Comparison of ENCODE assay signal across 8 cellular contexts in the genomic region with DNA sequence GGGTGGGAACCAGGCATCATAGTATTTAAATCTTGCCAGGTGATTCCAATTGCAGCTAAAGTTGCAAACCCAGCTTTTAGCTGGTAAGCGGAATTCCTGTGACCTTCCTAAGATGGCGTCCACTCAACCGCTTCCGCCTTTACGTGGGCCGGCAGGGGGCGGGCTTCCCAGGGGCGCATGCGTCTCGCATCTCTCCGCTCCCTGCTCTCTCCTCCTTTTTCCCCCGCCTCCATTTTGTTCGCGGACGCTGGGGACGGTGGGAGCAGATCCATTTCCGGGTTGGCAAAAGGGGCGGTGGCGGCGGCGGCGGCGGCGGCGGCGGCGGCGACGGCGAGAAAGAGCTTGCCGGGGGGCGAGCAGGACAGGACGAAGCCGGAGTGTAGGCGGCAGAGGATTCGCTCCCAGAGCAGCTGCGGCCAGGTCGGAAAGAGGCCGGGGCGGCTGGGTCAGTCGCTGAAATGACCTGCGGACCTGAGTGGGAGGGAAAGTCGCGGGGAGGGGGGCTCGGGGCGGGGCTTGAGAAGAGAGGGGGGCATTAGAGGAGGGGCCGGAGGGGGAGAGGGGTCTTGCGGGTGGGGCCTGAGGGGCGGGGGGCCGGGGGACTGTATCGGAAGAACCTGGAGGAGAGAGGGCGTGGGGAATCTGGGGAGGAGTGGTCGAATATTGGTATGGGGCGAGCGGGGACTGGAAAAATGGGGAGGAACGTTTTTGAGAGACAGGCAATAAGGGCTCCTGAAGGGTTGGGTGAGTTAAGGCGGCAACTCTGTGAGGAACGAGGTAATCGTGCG.
A peak's percentile ranks its signal among the peaks of the same experiment; 100 is the strongest.
DNase-seq lines count a peak whose midpoint lies in the region; ATAC-seq and TF ChIP-seq lines count a peak whose summit lies in the region.

TSS of gene WIPF2 (plus strand) at position 232 of the 788 bp plus-strand sequence. CDS start 37,156 bp downstream, outside the sequence.

- ATAC-seq in GM19035 (IDR thresholded peaks at IDR 0.05; ENCODE audit: unreplicated experiment) = peak; percentile 95
- ATAC-seq in HG03432 (IDR thresholded peaks at IDR 0.05; ENCODE audit: unreplicated experiment) = peak; percentile 90

- DNase-seq in AG20443 (ENCODE audit: low spot score) (peak; percentile 99), NCI-H510A treated with DMSO at 0.1 percent for 48 hours (lab: John Stamatoyannopoulos, UW) (peak; percentile 98), choroid plexus epithelial cell (ENCODE audit: low read depth) (peak; percentile 98), kidney tubule cell (ENCODE audit: low spot score) (peak; percentile 98)
- DNase-seq in activated CD4-positive, alpha-beta T cell treated with anti-CD3 and anti-CD28 coated beads for 24 hours (ENCODE audit: low read depth in 2 of 2) = peak; percentile 94 to 95
- DNase-seq in stimulated activated CD4-positive, alpha-beta T cell treated with anti-CD3 and anti-CD28 coated beads, Interleukin-1b, Interleukin-23, amount 100 ng/mL, for 24 hours (ENCODE audit: low read depth in 4 of 4, low spot score in 1 of 4) = peak; percentile 87 to 96 (median 92)

- TF ChIP-seq CTCF in choroid plexus epithelial cell (conservative IDR thresholded peaks at IDR 0.05; ENCODE audit: low read depth, low read length) = peak; percentile 83

- H3K4me3 ChIP-seq in choroid plexus epithelial cell (ENCODE audit: low read depth, low read length) = peak within 1 kb of the TSS; percentile 78

Comparison
In these comparisons a context has a peak if more than half of its experiments do, and no peak if none do; other contexts are left out.
1. Peak in every context shown above with its lines: DNase-seq, ATAC-seq and H3K4me3 ChIP-seq.